Comparison of ENCODE assay signal across 21 cellular contexts in genomic region chr21:26776320-26777021, GRCh38.
DNase-seq lines count a peak whose midpoint lies in the region; FAIRE-seq and TF ChIP-seq lines count a peak whose summit lies in the region.
"Had no signal": no experiment of that assay in that cellular context is flagged by ENCODE, and none has a peak within 500 bp of the region (broad histone marks: within the 10 kb centered on the region; RNA-seq: fewer than 3 reads in every experiment).

No MANE protein-coding gene starts in this region.

- H3K27me3 ChIP-seq in fibroblast of lung (ENCODE audit: control insufficient read depth, insufficient read depth, low read length) (no peaks in the 10 kb centered on the region), prostate gland (replicated peaks; ENCODE audit: insufficient read depth) (no peaks in the 10 kb centered on the region)
- H3K27me3 ChIP-seq: BLaER1, stomach, vagina had no signal

- no peaks in the 10 kb centered on the region for H3K4me1 Mint-ChIP-seq in osteocyte (ENCODE audit: unreplicated experiment)
- H3K4me1 Mint-ChIP-seq: activated naive CD8-positive, alpha-beta T cell treated with anti-CD3 and anti-CD28 coated beads for 36 hours; naive B cell had no signal

- H3K27ac ChIP-seq in fibroblast of lung (ENCODE audit: insufficient read depth, low read length) (no peak overlapping the region), prostate gland (no peak overlapping the region)
- H3K27ac ChIP-seq: BLaER1, SK-N-MC, stomach, vagina had no signal

- H3K4me2 ChIP-seq in fibroblast of lung (ENCODE audit: extremely low read depth, insufficient read depth, low read length): no peak overlapping the region
- H3K4me2 ChIP-seq: BLaER1 had no signal

- H3K9me3 ChIP-seq in fibroblast of lung (ENCODE audit: control insufficient read depth, insufficient read depth, low read depth, low read length) (no peaks in the 10 kb centered on the region), prostate gland (no peaks in the 10 kb centered on the region)
- H3K9me3 ChIP-seq: BLaER1, stomach, vagina had no signal

- H3K36me3 ChIP-seq in fibroblast of lung (ENCODE audit: control insufficient read depth, insufficient read depth, low read length) (no peaks in the 10 kb centered on the region), prostate gland (no peaks in the 10 kb centered on the region)
- H3K36me3 ChIP-seq: BLaER1, stomach, vagina had no signal

- TF ChIP-seq POLR2A in lower leg skin (IDR thresholded peaks at IDR 0.05) (no peak), prostate gland (IDR thresholded peaks at IDR 0.05) (no peak)

- DNase-seq in ELR (ENCODE audit: low read depth): peak; percentile 79
- DNase-seq in RCC 7860 (ENCODE audit: low spot score): peak; percentile 51
- peak; percentile 37 to 73 for DNase-seq in fibroblast of lung (ENCODE audit: low read depth in 2 of 2)
- DNase-seq in non-pigmented ciliary epithelial cell (ENCODE audit: low read depth): peak; percentile 66
- DNase-seq in osteocyte (ENCODE audit: extremely low spot score, unreplicated experiment): no peak
- no peak for DNase-seq in lower leg skin (ENCODE audit: low spot score in 2 of 2)
- no peak for DNase-seq in prostate gland (ENCODE audit: low spot score)
- DNase-seq in activated CD4-positive, alpha-beta T cell treated with anti-CD3 and anti-CD28 coated beads for 4 hours: no peak
- DNase-seq: activated CD4-positive, alpha-beta T cell treated with anti-CD3 and anti-CD28 coated beads, Interleukin-2, amount 50 U/mL, for 48 hours; activated naive CD8-positive, alpha-beta T cell treated with anti-CD3 and anti-CD28 coated beads for 36 hours; activated T-cell treated with anti-CD3 and anti-CD28 coated beads, Interleukin-2, amount 50 U/mL, for 48 hours; cerebellar nuclear complex; hippocampal formation; naive B cell; NCI-H187; NCI-H510A treated with DMSO at 0.1 percent for 48 hours; stomach had no signal

- H3K27me3 Mint-ChIP-seq in osteocyte (ENCODE audit: unreplicated experiment): no peaks in the 10 kb centered on the region
- H3K27me3 Mint-ChIP-seq: activated naive CD8-positive, alpha-beta T cell treated with anti-CD3 and anti-CD28 coated beads for 36 hours had no signal

- H3K4me3 Mint-ChIP-seq in osteocyte (ENCODE audit: unreplicated experiment): no peak overlapping the region
- H3K4me3 Mint-ChIP-seq: activated naive CD8-positive, alpha-beta T cell treated with anti-CD3 and anti-CD28 coated beads for 36 hours; naive B cell had no signal

- no peaks in the 10 kb centered on the region for H3K4me1 ChIP-seq in fibroblast of lung (ENCODE audit: control insufficient read depth, extremely low read depth, insufficient read depth, low read length)
- H3K4me1 ChIP-seq in prostate gland (replicated peaks): no peaks in the 10 kb centered on the region
- H3K4me1 ChIP-seq: BLaER1, stomach, vagina had no signal

- 90% methylated on average over 3 of the region's 3 CpGs for WGBS in lower leg skin, 2 donors
- 76% methylated on average over 3 of the region's 3 CpGs for WGBS in prostate gland

- no peak overlapping the region for H3K9ac ChIP-seq in fibroblast of lung (ENCODE audit: insufficient read depth, low read length)
- H3K9ac ChIP-seq: BLaER1 had no signal

- H3K36me3 Mint-ChIP-seq in osteocyte (ENCODE audit: unreplicated experiment): no peaks in the 10 kb centered on the region
- H3K36me3 Mint-ChIP-seq: activated naive CD8-positive, alpha-beta T cell treated with anti-CD3 and anti-CD28 coated beads for 36 hours; naive B cell had no signal

- intact Hi-C loops in lower leg skin (cut with DNase I; ENCODE audit: low total_unique reads) (no loop called here), prostate gland (cut with DNase I) (no loop called here)

- no peak for TF ChIP-seq CTCF in fibroblast of lung (conservative IDR thresholded peaks at IDR 0.05 in 1 of 2, IDR thresholded peaks at IDR 0.05 in 1 of 2; ENCODE audit: low read depth in 1 of 2, low read length in 2 of 2)
- no peak for TF ChIP-seq CTCF in osteocyte (IDR thresholded peaks at IDR 0.05)
- TF ChIP-seq CTCF in lower leg skin (IDR thresholded peaks at IDR 0.05): no peak
- TF ChIP-seq CTCF in prostate gland (IDR thresholded peaks at IDR 0.05): no peak

- H2AFZ ChIP-seq in fibroblast of lung (ENCODE audit: low read length): no peak overlapping the region

- no peaks in the 10 kb centered on the region for H4K20me1 ChIP-seq in fibroblast of lung (ENCODE audit: control insufficient read depth, extremely low read depth, insufficient read depth, low read length)
- H4K20me1 ChIP-seq: BLaER1 had no signal

- H3K79me2 ChIP-seq in fibroblast of lung (ENCODE audit: control insufficient read depth, insufficient read depth, low read length): no peaks in the 10 kb centered on the region

- FAIRE-seq in RCC 7860 (lab: Jason Lieb, UNC): no peak
- FAIRE-seq: endometrium had no signal

- peaks cover 4% of the 10 kb centered on the region for H3K9me3 Mint-ChIP-seq in osteocyte (ENCODE audit: unreplicated experiment)
- H3K9me3 Mint-ChIP-seq: activated naive CD8-positive, alpha-beta T cell treated with anti-CD3 and anti-CD28 coated beads for 36 hours had no signal

- no peak overlapping the region for H3K27ac Mint-ChIP-seq in osteocyte (ENCODE audit: unreplicated experiment)
- H3K27ac Mint-ChIP-seq: activated naive CD8-positive, alpha-beta T cell treated with anti-CD3 and anti-CD28 coated beads for 36 hours had no signal

- no peak overlapping the region for H3K4me3 ChIP-seq in fibroblast of lung (replicated peaks in 1 of 4; ENCODE audit: control extremely low read depth in 1 of 4, insufficient read depth in 1 of 4, low read depth in 3 of 4, low read length in 4 of 4)
- H3K4me3 ChIP-seq in lower leg skin (ENCODE audit: low read depth, poor library complexity, severe bottlenecking): no peak overlapping the region
- H3K4me3 ChIP-seq in prostate gland: no peak overlapping the region
- H3K4me3 ChIP-seq: BLaER1, SK-N-MC, stomach, vagina had no signal

Comparison
In these comparisons a context has a peak if more than half of its experiments do, and no peak if none do; other contexts are left out.
1. DNase-seq: peak in ELR (single experiment), RCC 7860 (single experiment), fibroblast of lung (2 of 2) and non-pigmented ciliary epithelial cell (single experiment); none in osteocyte (single experiment), lower leg skin (0 of 2), prostate gland (single experiment) and activated CD4-positive, alpha-beta T cell treated with anti-CD3 and anti-CD28 coated beads for 4 hours (0 of 2).